ENCODE assay signal across 8 cellular contexts in genomic region chr3:52455283-52456168, GRCh38. TPM values are rescaled to one million over a fixed set of nuclear protein-coding genes. Genes with fewer than 3 reads are reported as not detected.
A peak's percentile ranks its signal among the peaks of the same experiment; 100 is the strongest.
DNase-seq lines count a peak whose midpoint lies in the region; ATAC-seq and TF ChIP-seq lines count a peak whose summit lies in the region.

TSS of gene NISCH (plus strand) at chr3:52455604. CDS start at chr3:52455642, 38 bp downstream.

- TF ChIP-seq POLR2A in tibial nerve (IDR thresholded peaks at IDR 0.05), result peak in 1 of 2 donors; percentile 48

- ATAC-seq in GM21825 (IDR thresholded peaks at IDR 0.05; ENCODE audit: unreplicated experiment), result peak; percentile 79
- peak; percentile 70 for ATAC-seq in Right ventricle myocardium superior (ENCODE audit: poor library complexity)

- peaks cover 10% of the 10 kb centered on the region; the same call in 1 of the 2 replicates for H3F3A ChIP-seq in SU-DHL-6 (ENCODE audit: insufficient read depth)

- peak within 1 kb of the TSS; percentile 92 for H3K14ac ChIP-seq in trophoblast cell (ENCODE audit: low read length)

- H2AFZ ChIP-seq in SU-DHL-6 (ENCODE audit: low read depth, low read length, severe bottlenecking), result peak within 1 kb of the TSS; percentile 93
- peak within 1 kb of the TSS; percentile 92 for H2AFZ ChIP-seq in trophoblast cell (ENCODE audit: insufficient read depth, low read length, poor library complexity)

- H3K9me3 ChIP-seq in ES-I3 (ENCODE audit: control insufficient read depth, insufficient read depth, low read length) (no peaks in the 10 kb centered on the region), SU-DHL-6 (ENCODE audit: insufficient read depth, low read length) (no peaks in the 10 kb centered on the region), trophoblast cell (ENCODE audit: insufficient read depth, low read depth, low read length) (no peaks in the 10 kb centered on the region), tibial nerve (no peaks in the 10 kb centered on the region)

- H4K12ac ChIP-seq in trophoblast cell (ENCODE audit: low read depth, low read length), result peak within 1 kb of the TSS; percentile 83

- peak within 1 kb of the TSS; percentile 90 for H4K91ac ChIP-seq in trophoblast cell (ENCODE audit: low read depth, low read length)

- peaks cover 9% of the 10 kb centered on the region for H3K79me1 ChIP-seq in trophoblast cell (ENCODE audit: low read length)

- H3K4me1 ChIP-seq in ES-I3 (ENCODE audit: insufficient read depth, low read length) (peaks cover 9% of the 10 kb centered on the region), trophoblast cell (ENCODE audit: control insufficient read depth in 1 of 2, insufficient read depth in 2 of 2, low read length in 2 of 2) (peaks cover 30 to 35% of the 10 kb centered on the region in 2 experiments), tibial nerve (peaks cover 0 to 39% (median 13%) of the 10 kb centered on the region in 4 donors)

- H3K27ac Mint-ChIP-seq in activated naive CD8-positive, alpha-beta T cell treated with anti-CD3 and anti-CD28 coated beads for 36 hours, result peak within 1 kb of the TSS; percentile 99

- H3K18ac ChIP-seq in trophoblast cell (ENCODE audit: low read length), result peak within 1 kb of the TSS; percentile 92

- H3K4me3 ChIP-seq in SU-DHL-6 (ENCODE audit: insufficient read depth, low read length, poor library complexity, severe bottlenecking) (peak within 1 kb of the TSS; percentile 93), trophoblast cell (ENCODE audit: low read depth, low read length) (peak within 1 kb of the TSS; percentile 93), tibial nerve (peak within 1 kb of the TSS; percentile 57 to 98 (median 96))

- H2BK12ac ChIP-seq in trophoblast cell (ENCODE audit: low read length), result peak within 1 kb of the TSS; percentile 48

- peak within 1 kb of the TSS; percentile 71 for H2AK5ac ChIP-seq in trophoblast cell (ENCODE audit: low read length)

- intact Hi-C loops in Right ventricle myocardium superior (cut with DNase I), result no loop called here

- peak; percentile 39 to 86 for TF ChIP-seq EP300 in tibial nerve (IDR thresholded peaks at IDR 0.05)

- peak within 1 kb of the TSS; percentile 96 for H4K8ac ChIP-seq in trophoblast cell (ENCODE audit: low read depth, low read length)

- peak; percentile 90 for DNase-seq in LoVo (ENCODE audit: low spot score)
- DNase-seq in activated naive CD8-positive, alpha-beta T cell treated with anti-CD3 and anti-CD28 coated beads for 36 hours, result peak; percentile 98
- peak; percentile 95 for DNase-seq in Right ventricle myocardium superior
- DNase-seq in trophoblast cell, result peak; percentile 87 to 93
- peak; percentile 89 to 92 for DNase-seq in tibial nerve (ENCODE audit: low spot score in 2 of 2)

- H3K36me3 ChIP-seq in ES-I3 (ENCODE audit: insufficient read depth, low read length) (peaks cover 22% of the 10 kb centered on the region), SU-DHL-6 (ENCODE audit: low read length) (peaks cover 1% of the 10 kb centered on the region; the same call in 1 of the 2 replicates), trophoblast cell (ENCODE audit: control insufficient read depth in 1 of 2, insufficient read depth in 2 of 2, low read length in 2 of 2) (peaks cover 19 to 23% of the 10 kb centered on the region in 2 experiments), tibial nerve (peaks cover 0 to 32% (median 0%) of the 10 kb centered on the region in 3 donors)

- no peaks in the 10 kb centered on the region for H4K20me1 ChIP-seq in SU-DHL-6 (ENCODE audit: low read depth, low read length)

- H3K4me3 Mint-ChIP-seq in activated naive CD8-positive, alpha-beta T cell treated with anti-CD3 and anti-CD28 coated beads for 36 hours, result peak within 1 kb of the TSS; percentile 99

- H3K9ac ChIP-seq in ES-I3 (ENCODE audit: low read depth, low read length), result peak within 1 kb of the TSS; percentile 68
- H3K9ac ChIP-seq in SU-DHL-6 (ENCODE audit: low read length), result peak within 1 kb of the TSS; percentile 94
- H3K9ac ChIP-seq in trophoblast cell (ENCODE audit: low read length), result peak within 1 kb of the TSS; percentile 91

- peak within 1 kb of the TSS; percentile 99 for H3K4me2 ChIP-seq in SU-DHL-6 (ENCODE audit: low read depth, low read length, poor library complexity, severe bottlenecking)
- H3K4me2 ChIP-seq in trophoblast cell (ENCODE audit: low read length), result peak within 1 kb of the TSS; percentile 90

- TF ChIP-seq CTCF in SU-DHL-6 (IDR thresholded peaks at IDR 0.05; ENCODE audit: insufficient read depth, low read length, poor library complexity, severe bottlenecking), result no peak
- TF ChIP-seq CTCF in tibial nerve (IDR thresholded peaks at IDR 0.05), result no peak

- H3K9me2 ChIP-seq in SU-DHL-6 (replicated peaks; ENCODE audit: insufficient read depth, low read length), result no peaks in the 10 kb centered on the region

- H3K36me3 Mint-ChIP-seq in activated naive CD8-positive, alpha-beta T cell treated with anti-CD3 and anti-CD28 coated beads for 36 hours, result peaks cover 21% of the 10 kb centered on the region

- peak within 1 kb of the TSS; percentile 89 for H3K4ac ChIP-seq in trophoblast cell (ENCODE audit: low read depth, low read length)

- H3K23ac ChIP-seq in trophoblast cell (ENCODE audit: low read length), result no peak within 1 kb of the TSS

- peak within 1 kb of the TSS; percentile 78 for H2BK5ac ChIP-seq in trophoblast cell (ENCODE audit: low read depth, low read length, poor library complexity)

- no peaks in the 10 kb centered on the region for H3K9me3 Mint-ChIP-seq in activated naive CD8-positive, alpha-beta T cell treated with anti-CD3 and anti-CD28 coated beads for 36 hours

- no CpG with 5 or more reads among the region's 86 CpGs for WGBS in trophoblast cell (ENCODE audit: extremely low coverage, insufficient coverage, insufficient read length)
- WGBS in tibial nerve, 2 donors, result 0 to 1% methylated on average over 30 to 55 of the region's 86 CpGs

- no peaks in the 10 kb centered on the region for H3K27me3 Mint-ChIP-seq in activated naive CD8-positive, alpha-beta T cell treated with anti-CD3 and anti-CD28 coated beads for 36 hours

- H3K4me1 Mint-ChIP-seq in activated naive CD8-positive, alpha-beta T cell treated with anti-CD3 and anti-CD28 coated beads for 36 hours, result peaks cover 38% of the 10 kb centered on the region

- H3K27ac ChIP-seq in SU-DHL-6 (ENCODE audit: low read depth, low read length) (peak within 1 kb of the TSS; percentile 70), trophoblast cell (ENCODE audit: low read depth, low read length) (peak within 1 kb of the TSS; percentile 35), tibial nerve (peak within 1 kb of the TSS; percentile 82 to 98 (median 96))

- H3K27me3 ChIP-seq in SU-DHL-6 (ENCODE audit: low read length) (no peaks in the 10 kb centered on the region), trophoblast cell (ENCODE audit: insufficient read depth, low read length) (no peaks in the 10 kb centered on the region), tibial nerve (no peaks in the 10 kb centered on the region)

- peak within 1 kb of the TSS; percentile 88 for H2BK120ac ChIP-seq in trophoblast cell (ENCODE audit: insufficient read depth, low read length, poor library complexity)

- H3K79me2 ChIP-seq in SU-DHL-6 (ENCODE audit: insufficient read depth, low read length), result peaks cover 10% of the 10 kb centered on the region; the same call in 1 of the 2 replicates
- peaks cover 12% of the 10 kb centered on the region for H3K79me2 ChIP-seq in trophoblast cell (ENCODE audit: control insufficient read depth, insufficient read depth, low read length, poor library complexity)

RNA-seq across cellular contexts. Expression of gene NISCH, which starts in this region (rescaled TPM):
- 10 to 100 TPM; 55.0 to 57.3 TPM for total RNA-seq in activated naive CD8-positive, alpha-beta T cell treated with anti-CD3 and anti-CD28 coated beads for 36 hours
- total RNA-seq in Right ventricle myocardium superior (46.0 TPM), tibial nerve (100 to 1,000 TPM; 192 to 305 (median 232) TPM)
- polyA plus RNA-seq in trophoblast cell (2013), result 52.2 and 53.5 TPM in 2 replicates

Comparison
In these comparisons a context has a peak if more than half of its experiments do, and no peak if none do; other contexts are left out.
1. Peak in every context shown above with its lines: DNase-seq, ATAC-seq, H3K4me3 ChIP-seq and H3K27ac ChIP-seq.
2. H3K27ac ChIP-seq: peak in every context shown above with its lines; median percentile 96 in tibial nerve; 70 in SU-DHL-6; 35 in trophoblast cell.